ENCODE assay signal across 13 cellular contexts in the genomic region with DNA sequence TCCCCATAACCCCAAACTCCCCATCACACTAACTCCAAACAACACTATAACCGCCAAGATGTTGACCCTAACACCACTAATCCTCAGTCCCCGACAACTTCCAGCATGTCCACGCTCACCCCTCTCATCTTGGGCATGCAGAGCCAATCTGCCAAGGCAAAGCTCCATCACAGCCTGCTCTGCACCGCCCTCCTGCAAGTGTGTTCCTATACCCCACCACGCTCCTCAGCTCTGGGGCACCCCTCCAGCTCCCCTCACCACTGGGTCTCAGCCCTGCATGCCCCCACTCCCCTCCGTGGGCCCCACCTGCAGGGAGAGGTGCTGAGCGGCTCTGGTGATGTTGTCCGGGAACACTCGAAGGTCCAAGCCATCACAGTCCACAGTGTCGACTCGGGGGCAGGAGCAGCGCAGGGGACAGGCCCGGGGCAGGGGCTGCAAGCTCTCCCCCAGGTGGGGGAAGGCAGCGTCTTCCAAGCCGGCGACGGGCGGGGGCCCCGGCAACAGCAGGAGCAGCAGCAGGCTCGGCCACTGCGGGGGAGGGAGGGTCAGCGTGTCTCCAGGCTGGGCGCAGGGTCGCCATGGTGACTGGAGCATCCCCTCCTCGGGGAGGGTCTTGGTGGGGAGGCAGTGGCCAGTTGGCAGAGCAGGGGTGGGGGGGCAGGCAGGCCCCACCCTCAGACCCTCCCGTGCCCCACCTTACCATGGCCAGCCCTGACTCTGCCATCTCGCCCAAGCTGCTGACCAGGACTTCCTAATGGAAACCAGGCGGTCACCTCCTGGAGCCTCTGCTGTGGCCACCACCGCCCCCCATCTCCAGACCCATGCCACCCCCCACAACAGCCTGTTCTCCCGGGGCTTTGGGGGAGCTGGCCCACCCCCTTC. TPM values are rescaled to one million over a fixed set of nuclear protein-coding genes. Genes with fewer than 3 reads are reported as not detected.
A peak's percentile ranks its signal among the peaks of the same experiment; 100 is the strongest.
DNase-seq lines count a peak whose midpoint lies in the region; TF ChIP-seq lines count a peak whose summit lies in the region.
"Had no signal": no experiment of that assay in that cellular context is flagged by ENCODE, and none has a peak within 500 bp of the region (broad histone marks: within the 10 kb centered on the region; RNA-seq: fewer than 3 reads in every experiment).

No MANE protein-coding gene starts in this region.

- peaks cover 19% of the 10 kb centered on the region; the same call in 1 of the 2 replicates for H3F3A ChIP-seq in PC-9 (ENCODE audit: insufficient read depth, low read depth)

- BruUV-seq in PC-9 (replicated peaks; lab: Mats Ljungman, UMichigan): no TSS peak

- intact Hi-C loops in PC-9 (cut with micrococcal nuclease; ENCODE audit: unreplicated experiment): no loop called here

- CTCF ChIA-PET in PC-9 (lab: Charles Lee) (interaction anchor here (0.6 to 0.7 kb wide), 2 partner anchors 19 to 57 kb away, joined by 3 to 5 read pairs; no protein-coding TSS in a partner anchor), GM10248 (lab: Yijun Ruan, JAX) (interaction anchor here (1.7 kb wide), 1 partner anchor 122 kb away, joined by 7 read pairs; no protein-coding TSS in a partner anchor)

- no peaks in the 10 kb centered on the region for H4K20me1 ChIP-seq in PC-9 (ENCODE audit: insufficient read depth)

- no peaks in the 10 kb centered on the region for H3K79me2 ChIP-seq in PC-9 (ENCODE audit: low read depth)

- H3K9me3 ChIP-seq in PC-9 (ENCODE audit: insufficient read depth, low read depth): no peaks in the 10 kb centered on the region

- H3K9me2 ChIP-seq in PC-9 (ENCODE audit: insufficient read depth): no peaks in the 10 kb centered on the region

- DNase-seq in EH (ENCODE audit: low read depth) (peak; percentile 21), PC-9 (no peak), fibroblast of mammary gland (ENCODE audit: low read depth) (no peak), retinal pigment epithelial cell (ENCODE audit: low read depth) (no peak), GM10248 (ENCODE audit: extremely low spot score) (no peak), NCI-H748 treated with DMSO at 0.1 percent for 48 hours (lab: John Stamatoyannopoulos, UW) (no peak), NCI-H2171 treated with DMSO at 0.1 percent for 48 hours (lab: John Stamatoyannopoulos, UW) (no peak)
- DNase-seq in stimulated activated CD4-positive, alpha-beta T cell treated with anti-CD3 and anti-CD28 coated beads, Interleukin-2, amount 100 ng/mL, for 24 hours: no peak
- DNase-seq: activated CD8-positive, alpha-beta T cell treated with anti-CD3 and anti-CD28 coated beads, Interleukin-2, amount 10 ng/mL, durations not matched to agents 7 days and 5 days; endodermal cell; NCI-H510A treated with DMSO at 0.1 percent for 48 hours; occipital lobe had no signal

- H2AFZ ChIP-seq in PC-9: no peak overlapping the region

- H3K27ac ChIP-seq in PC-9: no peak overlapping the region
- H3K27ac ChIP-seq: KMS-11 had no signal

- no peak for TF ChIP-seq CTCF in PC-9 (conservative IDR thresholded peaks at IDR 0.05)
- no peak for TF ChIP-seq CTCF in fibroblast of mammary gland (conservative IDR thresholded peaks at IDR 0.05; ENCODE audit: control insufficient read depth, insufficient read depth, low read depth, low read length)
- no peak for TF ChIP-seq CTCF in retinal pigment epithelial cell (conservative IDR thresholded peaks at IDR 0.05; ENCODE audit: low read depth, low read length)
- no peak for TF ChIP-seq CTCF in GM10248 (IDR thresholded peaks at IDR 0.05; ENCODE audit: control extremely low read depth, extremely low read depth, low read depth, missing control alignments)

- no peaks in the 10 kb centered on the region for H3K36me3 ChIP-seq in PC-9 (ENCODE audit: low read depth)

- H3K27me3 ChIP-seq in PC-9 (ENCODE audit: insufficient read depth, low read depth): no peaks in the 10 kb centered on the region

- no peaks in the 10 kb centered on the region for H3K4me1 ChIP-seq in PC-9 (replicated peaks; ENCODE audit: insufficient read depth)

- H3K4me3 ChIP-seq in PC-9: no peak overlapping the region
- H3K4me3 ChIP-seq in fibroblast of mammary gland (ENCODE audit: control insufficient read depth, low read depth, low read length): peak overlapping the region; percentile 25
- peak overlapping the region; percentile 57 for H3K4me3 ChIP-seq in retinal pigment epithelial cell (ENCODE audit: low read length)

- POLR2A ChIA-PET in PC-9 (lab: Charles Lee; ENCODE audit: unreplicated experiment) (no interaction called here), GM10248 (lab: Yijun Ruan, JAX) (interaction anchor here (0.6 kb wide), 2 partner anchors 10 to 110 kb away, joined by 4 to 7 read pairs; no protein-coding TSS in a partner anchor)

- peak overlapping the region; percentile 13; the same call in 1 of the 2 replicates for H3K4me2 ChIP-seq in PC-9
- H3K4me2 ChIP-seq: KMS-11 had no signal

RNA-seq across cellular contexts. Expression of gene PODNL1, which starts 0.5 kb away (rescaled TPM):
- total RNA-seq in PC-9 (2021): 3.2 and 6.4 TPM in 2 replicates
- total RNA-seq: occipital lobe had no signal

RNA-seq across cellular contexts. Expression of gene DCAF15, which starts 14.6 kb away (rescaled TPM):
- 31.7 and 35.3 TPM in 2 replicates for total RNA-seq in PC-9 (2021)

RNA-seq across cellular contexts. Expression of gene CC2D1A, which starts 31.7 kb away (rescaled TPM):
- total RNA-seq in PC-9 (2021): 55.1 and 55.8 TPM in 2 replicates

RNA-seq across cellular contexts. Expression of gene BRME1, which starts 31.8 kb away (rescaled TPM):
- 13.7 and 13.9 TPM in 2 replicates for total RNA-seq in PC-9 (2021)
